Comparison of ENCODE assay signal across 3 cellular contexts in the genomic region with DNA sequence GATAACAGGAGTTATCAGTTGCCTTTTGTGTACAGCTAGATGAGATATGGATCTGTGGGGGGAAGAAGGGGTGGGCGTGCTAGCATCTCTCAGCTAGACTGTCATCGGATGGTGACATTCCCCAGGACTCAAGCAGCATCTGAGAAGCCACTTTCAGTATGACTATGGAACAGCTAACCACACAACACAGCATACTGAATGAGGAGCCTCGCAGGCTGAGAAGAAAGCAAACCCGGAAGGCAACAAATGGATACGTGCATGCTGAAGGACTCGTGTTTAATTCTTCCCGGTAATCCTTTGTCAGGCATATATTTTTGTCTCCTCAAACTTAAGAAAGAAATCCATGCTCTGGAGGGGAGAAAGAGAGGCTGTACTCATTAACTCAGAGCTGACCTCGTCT.
A peak's percentile ranks its signal among the peaks of the same experiment; 100 is the strongest.
DNase-seq lines count a peak whose midpoint lies in the region; ATAC-seq, FAIRE-seq and TF ChIP-seq lines count a peak whose summit lies in the region.
"Not testable (repeated sequence)": the region's sequence is repeated elsewhere in the genome, so short reads cannot be mapped to it uniquely, and the experiment has no call there.

No MANE protein-coding gene starts in this region.

- FAIRE-seq in GM12892 (lab: Jason Lieb, UNC) = peak; percentile 65

- H3K4me3 Mint-ChIP-seq in activated T-helper 17 cell treated with anti-CD3 and anti-CD28 coated beads, Interleukin-2, amount 50 U/mL, for 72 hours; stimulated activated effector memory CD8-positive, alpha-beta T cell treated with anti-CD3 and anti-CD28 coated beads, Interleukin-12 subunit alpha, Interleukin-12 subunit beta, amount 100 ng/mL, for 72 hours: not testable (repeated sequence)

- TF ChIP-seq POLR2A in GM12892 (IDR thresholded peaks at IDR 0.05; ENCODE audit: low read depth, low read length) = not testable (repeated sequence)

- not testable (repeated sequence) for H3K27ac Mint-ChIP-seq in activated T-helper 17 cell treated with anti-CD3 and anti-CD28 coated beads, Interleukin-2, amount 50 U/mL, for 72 hours; stimulated activated effector memory CD8-positive, alpha-beta T cell treated with anti-CD3 and anti-CD28 coated beads, Interleukin-12 subunit alpha, Interleukin-12 subunit beta, amount 100 ng/mL, for 72 hours

- not testable (repeated sequence) for DNase-seq in GM12892 (ENCODE audit: insufficient read length); stimulated activated effector memory CD8-positive, alpha-beta T cell treated with anti-CD3 and anti-CD28 coated beads, Interleukin-12 subunit alpha, Interleukin-12 subunit beta, amount 100 ng/mL, for 72 hours (ENCODE audit: low spot score in 2 of 2)

- H3K4me1 Mint-ChIP-seq in activated T-helper 17 cell treated with anti-CD3 and anti-CD28 coated beads, Interleukin-2, amount 50 U/mL, for 72 hours; stimulated activated effector memory CD8-positive, alpha-beta T cell treated with anti-CD3 and anti-CD28 coated beads, Interleukin-12 subunit alpha, Interleukin-12 subunit beta, amount 100 ng/mL, for 72 hours: not testable (repeated sequence)

- peak; percentile 64 for ATAC-seq in activated T-helper 17 cell treated with anti-CD3 and anti-CD28 coated beads, Interleukin-2, amount 50 U/mL, for 72 hours (replicated peaks)
- ATAC-seq in stimulated activated effector memory CD8-positive, alpha-beta T cell treated with anti-CD3 and anti-CD28 coated beads, Interleukin-12 subunit alpha, Interleukin-12 subunit beta, amount 100 ng/mL, for 72 hours = peak; percentile 58

- H3K9me3 Mint-ChIP-seq in activated T-helper 17 cell treated with anti-CD3 and anti-CD28 coated beads, Interleukin-2, amount 50 U/mL, for 72 hours; stimulated activated effector memory CD8-positive, alpha-beta T cell treated with anti-CD3 and anti-CD28 coated beads, Interleukin-12 subunit alpha, Interleukin-12 subunit beta, amount 100 ng/mL, for 72 hours: not testable (repeated sequence)

- H3K27me3 Mint-ChIP-seq in activated T-helper 17 cell treated with anti-CD3 and anti-CD28 coated beads, Interleukin-2, amount 50 U/mL, for 72 hours = not testable (repeated sequence)

- H3K36me3 Mint-ChIP-seq in activated T-helper 17 cell treated with anti-CD3 and anti-CD28 coated beads, Interleukin-2, amount 50 U/mL, for 72 hours (ENCODE audit: low read depth); stimulated activated effector memory CD8-positive, alpha-beta T cell treated with anti-CD3 and anti-CD28 coated beads, Interleukin-12 subunit alpha, Interleukin-12 subunit beta, amount 100 ng/mL, for 72 hours: not testable (repeated sequence)
